ENCODE assay signal across 12 cellular contexts in the genomic region with DNA sequence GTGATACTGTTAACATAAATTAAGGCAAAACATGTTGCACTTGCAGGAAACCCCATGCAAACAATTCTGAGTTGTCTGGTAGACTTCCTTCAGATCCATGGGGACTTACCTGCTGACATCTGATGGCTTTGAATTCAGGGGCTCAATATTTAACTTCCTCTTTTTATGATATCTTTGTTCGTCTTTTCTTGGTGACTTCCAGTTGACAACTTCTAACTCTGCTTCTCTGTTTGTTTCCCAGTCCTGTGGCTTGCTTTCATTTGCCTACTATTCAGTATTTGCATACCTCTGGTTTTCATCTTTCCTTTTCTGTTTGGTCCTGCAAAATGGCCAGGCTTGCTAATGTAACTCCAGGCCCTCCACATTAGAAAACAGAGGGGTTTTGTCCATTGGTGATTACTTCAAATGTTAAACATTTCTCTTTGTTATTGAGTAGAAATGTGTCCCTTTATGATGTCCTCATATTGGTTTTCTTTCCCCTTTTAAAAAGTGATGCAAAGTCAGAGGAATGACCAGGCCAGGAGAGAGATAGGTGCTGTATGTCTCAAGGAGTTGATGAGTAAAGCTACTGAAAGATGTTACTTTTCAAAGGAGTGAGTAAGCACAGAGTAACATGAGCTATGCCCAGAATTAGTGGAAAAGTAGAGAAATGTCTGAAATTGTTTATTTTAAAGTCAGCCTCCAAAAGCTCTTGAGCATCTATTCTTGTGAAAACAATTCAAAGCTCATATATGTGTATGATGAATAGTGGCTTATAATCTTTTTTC.
DNase-seq lines count a peak whose midpoint lies in the region; FAIRE-seq and TF ChIP-seq lines count a peak whose summit lies in the region.
"Had no signal": no experiment of that assay in that cellular context is flagged by ENCODE, and none has a peak within 500 bp of the region (broad histone marks: within the 10 kb centered on the region; RNA-seq: fewer than 3 reads in every experiment).

No MANE protein-coding gene starts in this region.

- H3K4me3 Mint-ChIP-seq in activated CD4-positive, alpha-beta T cell treated with anti-CD3 and anti-CD28 coated beads, Interleukin-2, amount 10 ng/mL, durations not matched to agents 7 days and 5 days: no peak overlapping the region
- H3K4me3 Mint-ChIP-seq in activated CD4-positive, alpha-beta T cell treated with anti-CD3 and anti-CD28 coated beads, Interleukin-2, amount 10 ng/mL, durations not matched to agents 24 days and 14 days: no peak overlapping the region
- H3K4me3 Mint-ChIP-seq: mesothelial cell of epicardium had no signal

- peak overlapping the region; percentile 7 for H3K27ac ChIP-seq in stomach smooth muscle (ENCODE audit: low read length)
- no peak overlapping the region for H3K27ac ChIP-seq in small intestine (ENCODE audit: low read depth in 1 of 2, low read length in 1 of 2)
- no peak overlapping the region for H3K27ac ChIP-seq in right atrium auricular region
- H3K27ac ChIP-seq: SJCRH30 had no signal

- DNase-seq in activated CD4-positive, alpha-beta T cell treated with anti-CD3 and anti-CD28 coated beads, Interleukin-2, amount 10 ng/mL, durations not matched to agents 7 days and 5 days: no peak
- no peak for DNase-seq in activated CD4-positive, alpha-beta T cell treated with anti-CD3 and anti-CD28 coated beads, Interleukin-2, amount 10 ng/mL, durations not matched to agents 24 days and 14 days
- DNase-seq in LHCN-M2 (ENCODE audit: low read depth) (peak; percentile 65), bronchial epithelial cell (ENCODE audit: low read depth) (peak; percentile 30), small intestine (no peak), T-helper 9 cell (no peak), right atrium auricular region (ENCODE audit: low spot score) (no peak)
- DNase-seq: central memory CD4-positive, alpha-beta T cell; NCI-H187 treated with DMSO at 0.1 percent for 48 hours; SJCRH30 had no signal

- H3K9ac ChIP-seq in stomach smooth muscle (ENCODE audit: low read length in 2 of 2): no peak overlapping the region

- POLR2A ChIA-PET in activated CD4-positive, alpha-beta T cell treated with anti-CD3 and anti-CD28 coated beads, Interleukin-2, amount 10 ng/mL, durations not matched to agents 7 days and 5 days (lab: Charles Lee): no interaction called here

- CTCF ChIA-PET in activated CD4-positive, alpha-beta T cell treated with anti-CD3 and anti-CD28 coated beads, Interleukin-2, amount 10 ng/mL, durations not matched to agents 7 days and 5 days (lab: Charles Lee): no interaction called here

- H3K9me3 Mint-ChIP-seq in activated CD4-positive, alpha-beta T cell treated with anti-CD3 and anti-CD28 coated beads, Interleukin-2, amount 10 ng/mL, durations not matched to agents 7 days and 5 days: no peaks in the 10 kb centered on the region
- peaks cover 9% of the 10 kb centered on the region for H3K9me3 Mint-ChIP-seq in activated CD4-positive, alpha-beta T cell treated with anti-CD3 and anti-CD28 coated beads, Interleukin-2, amount 10 ng/mL, durations not matched to agents 24 days and 14 days
- H3K9me3 Mint-ChIP-seq: mesothelial cell of epicardium had no signal

- peaks cover 41% of the 10 kb centered on the region for H3K36me3 Mint-ChIP-seq in activated CD4-positive, alpha-beta T cell treated with anti-CD3 and anti-CD28 coated beads, Interleukin-2, amount 10 ng/mL, durations not matched to agents 7 days and 5 days (ENCODE audit: low read depth)
- H3K36me3 Mint-ChIP-seq in activated CD4-positive, alpha-beta T cell treated with anti-CD3 and anti-CD28 coated beads, Interleukin-2, amount 10 ng/mL, durations not matched to agents 24 days and 14 days (ENCODE audit: low read depth): peaks cover 36% of the 10 kb centered on the region

- intact Hi-C loops in activated CD4-positive, alpha-beta T cell treated with anti-CD3 and anti-CD28 coated beads, Interleukin-2, amount 10 ng/mL, durations not matched to agents 24 days and 14 days (cut with micrococcal nuclease): no loop called here

- H3K27me3 ChIP-seq in bronchial epithelial cell (ENCODE audit: control insufficient read depth, insufficient read depth, low read length): no peaks in the 10 kb centered on the region
- no peaks in the 10 kb centered on the region for H3K27me3 ChIP-seq in stomach smooth muscle (ENCODE audit: control insufficient read depth in 1 of 2, insufficient read depth in 2 of 2, low read length in 2 of 2)
- H3K27me3 ChIP-seq in small intestine (ENCODE audit: control insufficient read depth in 2 of 2, insufficient read depth in 2 of 2, low read length in 2 of 2): no peaks in the 10 kb centered on the region
- no peaks in the 10 kb centered on the region for H3K27me3 ChIP-seq in right atrium auricular region
- H3K27me3 ChIP-seq: SJCRH30 had no signal

- H3K9me3 ChIP-seq in stomach smooth muscle (ENCODE audit: control insufficient read depth in 2 of 2, low read length in 2 of 2): no peaks in the 10 kb centered on the region
- H3K9me3 ChIP-seq in small intestine (ENCODE audit: control insufficient read depth, low read depth): no peaks in the 10 kb centered on the region
- H3K9me3 ChIP-seq in right atrium auricular region: no peaks in the 10 kb centered on the region
- H3K9me3 ChIP-seq: SJCRH30 had no signal

- WGBS in small intestine, 3 donors: 78 to 80% (median 79%) methylated on average over 1 of the region's 1 CpG

- peak overlapping the region; percentile 59 for H3K27ac Mint-ChIP-seq in activated CD4-positive, alpha-beta T cell treated with anti-CD3 and anti-CD28 coated beads, Interleukin-2, amount 10 ng/mL, durations not matched to agents 7 days and 5 days
- no peak overlapping the region for H3K27ac Mint-ChIP-seq in activated CD4-positive, alpha-beta T cell treated with anti-CD3 and anti-CD28 coated beads, Interleukin-2, amount 10 ng/mL, durations not matched to agents 24 days and 14 days
- H3K27ac Mint-ChIP-seq: mesothelial cell of epicardium had no signal

- peaks cover 4% of the 10 kb centered on the region for H3K4me1 Mint-ChIP-seq in activated CD4-positive, alpha-beta T cell treated with anti-CD3 and anti-CD28 coated beads, Interleukin-2, amount 10 ng/mL, durations not matched to agents 7 days and 5 days
- H3K4me1 Mint-ChIP-seq in activated CD4-positive, alpha-beta T cell treated with anti-CD3 and anti-CD28 coated beads, Interleukin-2, amount 10 ng/mL, durations not matched to agents 24 days and 14 days: peaks cover 6% of the 10 kb centered on the region

- TF ChIP-seq CTCF in bronchial epithelial cell (IDR thresholded peaks at IDR 0.05; ENCODE audit: insufficient read depth, low read length, severe bottlenecking): no peak
- no peak for TF ChIP-seq CTCF in right atrium auricular region (IDR thresholded peaks at IDR 0.05)

- no peak overlapping the region for H3K4me3 ChIP-seq in bronchial epithelial cell (ENCODE audit: low read depth, low read length)
- no peak overlapping the region for H3K4me3 ChIP-seq in stomach smooth muscle (ENCODE audit: low read length in 2 of 2)
- H3K4me3 ChIP-seq in small intestine (ENCODE audit: low read depth in 1 of 2, low read length in 2 of 2): no peak overlapping the region
- H3K4me3 ChIP-seq in right atrium auricular region: no peak overlapping the region
- H3K4me3 ChIP-seq: SJCRH30 had no signal

- no peaks in the 10 kb centered on the region for H3K27me3 Mint-ChIP-seq in activated CD4-positive, alpha-beta T cell treated with anti-CD3 and anti-CD28 coated beads, Interleukin-2, amount 10 ng/mL, durations not matched to agents 7 days and 5 days
- no peaks in the 10 kb centered on the region for H3K27me3 Mint-ChIP-seq in activated CD4-positive, alpha-beta T cell treated with anti-CD3 and anti-CD28 coated beads, Interleukin-2, amount 10 ng/mL, durations not matched to agents 24 days and 14 days

- H3K36me3 ChIP-seq in bronchial epithelial cell (ENCODE audit: control insufficient read depth, insufficient read depth, low read length): no peaks in the 10 kb centered on the region
- H3K36me3 ChIP-seq in stomach smooth muscle (ENCODE audit: control insufficient read depth in 2 of 2, insufficient read depth in 2 of 2, low read length in 2 of 2): peaks cover 9 to 14% of the 10 kb centered on the region in 2 donors
- H3K36me3 ChIP-seq in small intestine (ENCODE audit: control insufficient read depth in 2 of 2, insufficient read depth in 2 of 2, low read length in 2 of 2): peaks cover 0 to 7% of the 10 kb centered on the region in 2 donors
- peaks cover 5% of the 10 kb centered on the region for H3K36me3 ChIP-seq in right atrium auricular region
- H3K36me3 ChIP-seq: SJCRH30 had no signal

- FAIRE-seq in bronchial epithelial cell (lab: Jason Lieb, UNC) (no peak), small intestine (lab: Jason Lieb, UNC) (no peak)

- H3K4me1 ChIP-seq in stomach smooth muscle (ENCODE audit: control insufficient read depth, insufficient read depth, low read length) (peaks cover 4% of the 10 kb centered on the region), small intestine (ENCODE audit: control insufficient read depth in 2 of 2, insufficient read depth in 1 of 2, low read depth in 1 of 2, low read length in 1 of 2) (no peaks in the 10 kb centered on the region), right atrium auricular region (peaks cover 0 to 10% of the 10 kb centered on the region in 2 donors)
- H3K4me1 ChIP-seq: SJCRH30 had no signal

Comparison
In these comparisons a context has a peak if more than half of its experiments do, and no peak if none do; other contexts are left out.
1. DNase-seq: peak in LHCN-M2 (single experiment) and bronchial epithelial cell (single experiment); none in activated CD4-positive, alpha-beta T cell treated with anti-CD3 and anti-CD28 coated beads, Interleukin-2, amount 10 ng/mL, durations not matched to agents 7 days and 5 days (single experiment), activated CD4-positive, alpha-beta T cell treated with anti-CD3 and anti-CD28 coated beads, Interleukin-2, amount 10 ng/mL, durations not matched to agents 24 days and 14 days (single experiment), small intestine (single experiment), T-helper 9 cell (single experiment) and right atrium auricular region (single experiment).